In genomic region chr12:24780969-24781368, GRCh38 we compare ENCODE assay signal across 10 cellular contexts.
DNase-seq lines count a peak whose midpoint lies in the region; ATAC-seq and TF ChIP-seq lines count a peak whose summit lies in the region.
"Had no signal": no experiment of that assay in that cellular context is flagged by ENCODE, and none has a peak within 500 bp of the region (broad histone marks: within the 10 kb centered on the region; RNA-seq: fewer than 3 reads in every experiment).

No MANE protein-coding gene starts in this region.

- H3K27me3 ChIP-seq in MM.1S (replicated peaks; ENCODE audit: insufficient read depth, low read length) (no peaks in the 10 kb centered on the region), brain microvascular endothelial cell (replicated peaks) (no peaks in the 10 kb centered on the region)
- H3K27me3 ChIP-seq: testis had no signal

- H3K4me3 Mint-ChIP-seq in osteocyte (ENCODE audit: unreplicated experiment) = no peak overlapping the region

- H3K36me3 ChIP-seq in MM.1S (replicated peaks; ENCODE audit: insufficient read depth, low read length) (no peaks in the 10 kb centered on the region), brain microvascular endothelial cell (replicated peaks) (no peaks in the 10 kb centered on the region)

- no peak overlapping the region for H2AFZ ChIP-seq in MM.1S (ENCODE audit: low read length)

- in situ Hi-C loops in brain microvascular endothelial cell (cut with HindIII; ENCODE audit: low pct_ligation_motif_present, low sequenced_read_pairs) = no loop called here

- H3K4me1 Mint-ChIP-seq in osteocyte (ENCODE audit: unreplicated experiment) = peaks cover 35% of the 10 kb centered on the region

- no peaks in the 10 kb centered on the region for H3K4me1 ChIP-seq in MM.1S (ENCODE audit: low read length)
- H3K4me1 ChIP-seq: testis had no signal

- no peaks in the 10 kb centered on the region for H3K9me3 Mint-ChIP-seq in osteocyte (ENCODE audit: unreplicated experiment)

- H3K27ac ChIP-seq in MM.1S (ENCODE audit: low read length) (no peak overlapping the region), brain microvascular endothelial cell (no peak overlapping the region)
- H3K27ac ChIP-seq: testis had no signal

- H3K9me3 ChIP-seq in MM.1S (replicated peaks; ENCODE audit: insufficient read depth, low read length) = no peaks in the 10 kb centered on the region
- H3K9me3 ChIP-seq: mucosa of descending colon, testis had no signal

- no peak overlapping the region for H3K4me2 ChIP-seq in MM.1S (ENCODE audit: low read depth, low read length)

- H3F3A ChIP-seq in MM.1S (ENCODE audit: insufficient read depth, low read length) = no peaks in the 10 kb centered on the region

- DNase-seq in GM12865 (ENCODE audit: low read depth) = peak; percentile 18
- DNase-seq in MM.1S = peak; percentile 26
- DNase-seq in brain microvascular endothelial cell = no peak
- DNase-seq in osteocyte (ENCODE audit: extremely low spot score, unreplicated experiment) = no peak
- no peak for DNase-seq in SKM-1 treated with dmso at 0.1 percent for 144 hours (lab: John Stamatoyannopoulos, UW; ENCODE audit: unreplicated experiment)
- no peak for DNase-seq in NCI-H446 (lab: John Stamatoyannopoulos, UW)
- DNase-seq: mucosa of descending colon, SIG-M5, testis had no signal

- H3K36me3 Mint-ChIP-seq in osteocyte (ENCODE audit: unreplicated experiment) = no peaks in the 10 kb centered on the region

- no peak overlapping the region for H3K9ac ChIP-seq in MM.1S (ENCODE audit: low read length)

- no peak overlapping the region for H3K27ac Mint-ChIP-seq in osteocyte (ENCODE audit: unreplicated experiment)

- peaks cover 24% of the 10 kb centered on the region for H3K27me3 Mint-ChIP-seq in osteocyte (ENCODE audit: unreplicated experiment)

- no peaks in the 10 kb centered on the region for H3K79me2 ChIP-seq in MM.1S (ENCODE audit: low read length)

- no peaks in the 10 kb centered on the region for H3K9me2 ChIP-seq in MM.1S (replicated peaks; ENCODE audit: insufficient read depth, low read length)

- no peaks in the 10 kb centered on the region for H4K20me1 ChIP-seq in MM.1S (ENCODE audit: insufficient read depth, low read length)

- TF ChIP-seq CTCF in GM12865 (IDR thresholded peaks at IDR 0.05; ENCODE audit: insufficient read depth, low read depth, low read length, missing control alignments) (peak; percentile 26), MM.1S (IDR thresholded peaks at IDR 0.05; ENCODE audit: low read length) (peak; percentile 35), brain microvascular endothelial cell (IDR thresholded peaks at IDR 0.05; ENCODE audit: low read depth, low read length, missing control alignments) (peak; percentile 15), osteocyte (IDR thresholded peaks at IDR 0.05) (peak; percentile 50)

- H3K4me3 ChIP-seq in GM12865 (ENCODE audit: low read depth, low read length) (no peak overlapping the region), MM.1S (ENCODE audit: low read length) (no peak overlapping the region), brain microvascular endothelial cell (ENCODE audit: low read depth, low read length) (no peak overlapping the region)
- H3K4me3 ChIP-seq: mucosa of descending colon, testis had no signal

- ATAC-seq in HG03175 (IDR thresholded peaks at IDR 0.05; ENCODE audit: unreplicated experiment) = no peak
- ATAC-seq: mucosa of descending colon had no signal

Comparison
In these comparisons a context has a peak if more than half of its experiments do, and no peak if none do; other contexts are left out.
1. DNase-seq: peak in GM12865 (single experiment) and MM.1S (single experiment); none in brain microvascular endothelial cell (single experiment), osteocyte (single experiment), SKM-1 treated with dmso at 0.1 percent for 144 hours (single experiment) and NCI-H446 (0 of 2).
2. Peak in every context shown above with its lines, with median percentiles within 50 percentile points of each other: CTCF ChIP-seq.